ENCODE assay signal across 8 cellular contexts in the genomic region with DNA sequence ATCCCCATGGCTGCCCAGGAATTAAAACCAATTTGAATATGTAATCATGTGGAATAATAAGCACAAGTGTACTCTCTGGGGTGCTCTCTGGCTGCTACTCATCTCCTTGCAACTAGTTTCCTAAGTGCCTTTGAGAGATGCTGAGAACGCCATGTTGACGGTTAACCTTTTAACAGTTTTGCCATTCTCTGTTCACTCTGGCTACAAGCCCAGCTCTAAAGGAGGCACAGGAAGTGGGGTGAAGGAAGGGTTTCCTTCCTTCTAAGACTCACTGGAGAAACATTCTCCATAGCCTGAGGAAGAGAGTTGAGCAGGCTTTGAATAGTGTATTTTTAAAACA.
DNase-seq lines count a peak whose midpoint lies in the region; ATAC-seq and TF ChIP-seq lines count a peak whose summit lies in the region.

No MANE protein-coding gene starts in this region.

- H3K9ac ChIP-seq in GM23248 = no peak overlapping the region

- H3K27me3 ChIP-seq in GM23248 (replicated peaks; ENCODE audit: insufficient read depth) = no peaks in the 10 kb centered on the region
- H3K27me3 ChIP-seq in heart left ventricle = no peaks in the 10 kb centered on the region

- H2AFZ ChIP-seq in GM23248 = peak overlapping the region; percentile 55

- H3K9me3 Mint-ChIP-seq in T-cell = no peaks in the 10 kb centered on the region

- no peaks in the 10 kb centered on the region for H3K79me2 ChIP-seq in GM23248 (ENCODE audit: insufficient read depth)

- TF ChIP-seq POLR2A in heart left ventricle (IDR thresholded peaks at IDR 0.05) = no peak

- peak overlapping the region; percentile 58 for H3K4me2 ChIP-seq in GM23248 (ENCODE audit: unreplicated experiment)

- H3K36me3 ChIP-seq in GM23248 (ENCODE audit: low read depth) = no peaks in the 10 kb centered on the region
- H3K36me3 ChIP-seq in heart left ventricle = no peaks in the 10 kb centered on the region

- ATAC-seq in heart left ventricle (peak in 3 of 4 donors; percentile 68 to 79 (median 78)), GM18858 (IDR thresholded peaks at IDR 0.05; ENCODE audit: unreplicated experiment) (no peak), T-cell (replicated peaks in 1 of 4) (no peak)

- H3K9me3 ChIP-seq in GM23248 (ENCODE audit: low read depth) = no peaks in the 10 kb centered on the region
- no peaks in the 10 kb centered on the region for H3K9me3 ChIP-seq in heart left ventricle

- no peak overlapping the region for H3K4me3 Mint-ChIP-seq in T-cell

- TF ChIP-seq CTCF in heart left ventricle (IDR thresholded peaks at IDR 0.05) = no peak

- H4K20me1 ChIP-seq in GM23248 (ENCODE audit: insufficient read depth) = no peaks in the 10 kb centered on the region

- peaks cover 8% of the 10 kb centered on the region; the same call in 1 of the 2 replicates for H3F3A ChIP-seq in GM23248 (ENCODE audit: insufficient read depth)

- H3K4me1 Mint-ChIP-seq in T-cell = peaks cover 6 to 10% (median 6%) of the 10 kb centered on the region in 3 donors

- H3K9me2 ChIP-seq in GM23248 (ENCODE audit: insufficient read depth) = no peaks in the 10 kb centered on the region

- no peak overlapping the region for H3K27ac ChIP-seq in GM23248
- H3K27ac ChIP-seq in heart left ventricle = peak overlapping the region in 1 of 12 donors; percentile 2

- peaks cover 0 to 6% of the 10 kb centered on the region in 2 donors for H3K27me3 Mint-ChIP-seq in T-cell

- H3K4me3 ChIP-seq in GM23248 (no peak overlapping the region), heart left ventricle (no peak overlapping the region)

- intact Hi-C loops in heart left ventricle (cut with DNase I) = loop anchor here in 1 of 10 donors (10.0 kb wide), 1 partner anchor 94 kb away; no protein-coding TSS in a partner anchor

- in situ Hi-C loops in GM23248 (cut with MboI) = loop anchor here (25.0 kb wide), 1 partner anchor 391 kb away; no protein-coding TSS in a partner anchor

- H3K27ac Mint-ChIP-seq in T-cell = no peak overlapping the region

- DNase-seq in AG08395 (ENCODE audit: low spot score) (peak; percentile 46), GM23248 (peak; percentile 60), SKM-1 treated with dmso at 0.1 percent for 144 hours (lab: John Stamatoyannopoulos, UW; ENCODE audit: unreplicated experiment) (peak; percentile 30), heart left ventricle (peak in 2 of 5 donors; percentile 16 to 26), NCI-H2081 (lab: John Stamatoyannopoulos, UW) (no peak), T-cell (no peak), NCI-H510A treated with DMSO at 0.1 percent for 48 hours (lab: John Stamatoyannopoulos, UW) (no peak)

- no peaks in the 10 kb centered on the region for H3K36me3 Mint-ChIP-seq in T-cell

- 93 to 94% methylated on average over 2 of the region's 2 CpGs for WGBS in GM23248 (ENCODE audit: low coverage in 1 of 2, low lambda C conversion rate in 2 of 2, missing lambda C conversion rate in 2 of 2), 2 experiments
- WGBS in heart left ventricle, 4 donors = 4 to 46% (median 25%) methylated on average over 2 of the region's 2 CpGs

- POLR2A ChIA-PET in T-cell (lab: Charles Lee) = no interaction called here

- peaks cover 19% of the 10 kb centered on the region for H3K4me1 ChIP-seq in GM23248 (ENCODE audit: insufficient read depth)
- H3K4me1 ChIP-seq in heart left ventricle = peaks cover 3 to 35% (median 19%) of the 10 kb centered on the region in 12 donors

- CTCF ChIA-PET in T-cell (lab: Charles Lee) = no interaction called here

Comparison
In these comparisons a context has a peak if more than half of its experiments do, and no peak if none do; other contexts are left out.
1. DNase-seq: peak in AG08395 (single experiment), GM23248 (single experiment) and SKM-1 treated with dmso at 0.1 percent for 144 hours (single experiment); none in NCI-H2081 (0 of 2), T-cell (0 of 34) and NCI-H510A treated with DMSO at 0.1 percent for 48 hours (single experiment).
2. ATAC-seq: peak in heart left ventricle (3 of 4); none in GM18858 (single experiment) and T-cell (0 of 4).